In the genomic region with DNA sequence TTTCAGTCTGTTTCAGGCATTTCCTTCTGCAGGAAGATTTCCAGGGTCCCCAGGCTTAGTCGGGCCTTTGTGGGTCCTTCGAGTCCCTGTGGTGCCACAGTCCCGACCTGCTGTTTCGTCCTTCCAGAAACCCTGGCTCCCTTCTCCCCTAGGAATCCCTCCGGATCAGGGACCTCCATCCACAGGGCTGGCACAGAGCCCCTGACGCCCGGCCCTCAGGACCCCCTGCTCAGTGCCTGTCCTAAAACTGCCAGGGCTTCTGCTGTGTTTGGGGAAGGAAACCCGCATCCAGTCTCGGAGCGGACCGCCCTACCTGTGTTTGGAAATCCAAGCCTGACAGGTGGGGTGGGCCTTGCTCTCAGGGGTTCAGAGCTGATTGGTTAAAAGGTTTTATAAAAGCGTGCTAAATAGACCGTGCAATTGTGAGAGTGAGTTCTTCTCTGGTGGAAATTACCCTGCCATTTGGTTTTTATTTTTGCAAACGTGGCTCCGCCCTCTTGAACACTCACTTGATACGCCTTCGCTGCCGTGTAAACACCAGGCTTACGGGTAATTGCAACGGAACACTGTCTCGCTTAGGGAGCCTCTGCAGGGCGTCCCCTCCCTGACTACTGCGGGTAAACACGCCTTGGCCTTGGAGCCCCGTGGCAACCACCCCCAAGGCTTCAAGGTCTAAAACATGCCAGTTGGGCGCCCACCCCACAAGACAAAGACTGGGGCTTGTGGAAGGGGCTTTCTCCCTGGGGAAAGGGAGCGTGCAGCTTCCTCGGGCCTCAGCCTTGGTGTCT, we compare ENCODE assay signal across 14 cellular contexts.
DNase-seq lines count a peak whose midpoint lies in the region; FAIRE-seq and TF ChIP-seq lines count a peak whose summit lies in the region.
"Had no signal": no experiment of that assay in that cellular context is flagged by ENCODE, and none has a peak within 500 bp of the region (broad histone marks: within the 10 kb centered on the region; RNA-seq: fewer than 3 reads in every experiment).

No MANE protein-coding gene starts in this region.

- no peak for TF ChIP-seq POLR2A in GM12891 (IDR thresholded peaks at IDR 0.05; ENCODE audit: low read depth, low read length)

- no peak for FAIRE-seq in GM12891 (lab: Jason Lieb, UNC)
- FAIRE-seq in HTR-8/SVneo (lab: Jason Lieb, UNC) = no peak
- FAIRE-seq: G401.6 had no signal

- DNase-seq in COR-L47 (lab: John Stamatoyannopoulos, UW) (peak; percentile 88), NCI-H128 (lab: John Stamatoyannopoulos, UW; ENCODE audit: unreplicated experiment) (peak; percentile 97), NCI-H2171 treated with DMSO at 0.1 percent for 48 hours (lab: John Stamatoyannopoulos, UW) (peak; percentile 61), left kidney (ENCODE audit: low read depth, low spot score) (peak; percentile 29), GM12891 (ENCODE audit: insufficient read length, low spot score) (no peak), HTR-8/SVneo (ENCODE audit: insufficient read length, low spot score) (no peak), GOT3 (lab: John Stamatoyannopoulos, UW) (no peak)
- no peak for DNase-seq in activated CD4-positive, CD25-positive, alpha-beta regulatory T cell treated with anti-CD3 and anti-CD28 coated beads, Interleukin-2, amount 50 U/mL, for 72 hours
- DNase-seq: activated CD4-positive, alpha-beta T cell treated with anti-CD3 and anti-CD28 coated beads for 1 hour; activated naive CD4-positive, alpha-beta T cell treated with anti-CD3 and anti-CD28 coated beads, Interleukin-2, amount 50 U/mL, for 16 hours; NCI-H524; psoas muscle; stimulated activated naive CD8-positive, alpha-beta T cell treated with anti-CD3 and anti-CD28 coated beads, Interleukin-15, Interleukin-2, amounts not matched to agents 100 U/mL and 50 U/mL, for 24 hours had no signal

TF ChIP-seq in GM12891, 5 proteins besides CTCF, POLR2A, EP300 and RAD21:
- TF ChIP-seq TAF1 (IDR thresholded peaks at IDR 0.05; ENCODE audit: low read depth, low read length) = no peak
- no peak for TF ChIP-seq POU2F2 (IDR thresholded peaks at IDR 0.05; ENCODE audit: low read depth, low read length)
- no peak for TF ChIP-seq SPI1 (IDR thresholded peaks at IDR 0.05; ENCODE audit: low read depth, low read length)
- TF ChIP-seq POLR2AphosphoS5 (IDR thresholded peaks at IDR 0.05; ENCODE audit: low read depth, low read length) = no peak
- TF ChIP-seq PAX5 (IDR thresholded peaks at IDR 0.05; ENCODE audit: insufficient read depth, low read length, severe bottlenecking) = no peak

Comparison
In these comparisons a context has a peak if more than half of its experiments do, and no peak if none do; other contexts are left out.
1. DNase-seq: peak in COR-L47 (single experiment), NCI-H128 (single experiment), NCI-H2171 treated with DMSO at 0.1 percent for 48 hours (single experiment) and left kidney (single experiment); none in GM12891 (single experiment), HTR-8/SVneo (single experiment), GOT3 (single experiment) and activated CD4-positive, CD25-positive, alpha-beta regulatory T cell treated with anti-CD3 and anti-CD28 coated beads, Interleukin-2, amount 50 U/mL, for 72 hours (single experiment).